9 cellular contexts compared by ENCODE assay signal in genomic region chr1:32871364-32872188, GRCh38. TPM values are rescaled to one million over a fixed set of nuclear protein-coding genes. Genes with fewer than 3 reads are reported as not detected.
DNase-seq lines count a peak whose midpoint lies in the region; ATAC-seq and TF ChIP-seq lines count a peak whose summit lies in the region.
"Had no signal": no experiment of that assay in that cellular context is flagged by ENCODE, and none has a peak within 500 bp of the region (broad histone marks: within the 10 kb centered on the region; RNA-seq: fewer than 3 reads in every experiment).

No MANE protein-coding gene starts in this region.

- H3K9me3 ChIP-seq in RWPE2 (ENCODE audit: severe bottlenecking) (no peaks in the 10 kb centered on the region), heart right ventricle (no peaks in the 10 kb centered on the region)

- WGBS in heart right ventricle, 2 donors = 41 to 52% methylated on average over 13 of the region's 13 CpGs

- DNase-seq in GM03348 (ENCODE audit: low spot score) = peak; percentile 52
- DNase-seq in RWPE2 (ENCODE audit: low spot score) = no peak
- DNase-seq in heart right ventricle = no peak
- no peak for DNase-seq in retinal pigment epithelial cell (ENCODE audit: low read depth)
- no peak for DNase-seq in GM19240 (ENCODE audit: insufficient read length, low spot score)
- DNase-seq in D341Med (ENCODE audit: low spot score) = no peak
- no peak for DNase-seq in GM19238 (ENCODE audit: insufficient read length, low spot score)
- DNase-seq: T-helper 9 cell had no signal

- no peak overlapping the region for H3K4me3 ChIP-seq in RWPE2 (ENCODE audit: severe bottlenecking)
- peak overlapping the region; percentile 18 to 61 (median 52) for H3K4me3 ChIP-seq in heart right ventricle
- H3K4me3 ChIP-seq in retinal pigment epithelial cell (ENCODE audit: low read length) = peak overlapping the region; percentile 45

- H3K4me1 ChIP-seq in RWPE2 (ENCODE audit: insufficient read depth, poor library complexity, severe bottlenecking) = no peaks in the 10 kb centered on the region
- peaks cover 4 to 38% (median 22%) of the 10 kb centered on the region in 9 donors for H3K4me1 ChIP-seq in heart right ventricle

- TF ChIP-seq CTCF in RWPE2 (IDR thresholded peaks at IDR 0.05; ENCODE audit: poor library complexity, severe bottlenecking) = no peak
- no peak for TF ChIP-seq CTCF in heart right ventricle (IDR thresholded peaks at IDR 0.05)
- no peak for TF ChIP-seq CTCF in retinal pigment epithelial cell (conservative IDR thresholded peaks at IDR 0.05; ENCODE audit: low read depth, low read length)

- H3K36me3 ChIP-seq in RWPE2 (ENCODE audit: low read depth) (no peaks in the 10 kb centered on the region), heart right ventricle (peaks cover 0 to 13% (median 0%) of the 10 kb centered on the region in 9 donors)

- intact Hi-C loops in heart right ventricle (cut with DNase I) = loop anchor here in 8 of 10 donors (2.0 to 10.0 kb wide), 7 partner anchors 47 to 357 kb away; partner anchors contain the start of genes S100PBP (in 3 of the 8), YARS1 (in 3 of the 8) and AZIN2 (in 1 of the 8)

- ATAC-seq in RWPE2 (ENCODE audit: low read depth) (peak; percentile 37), heart right ventricle (peak in 7 of 8 donors; percentile 4 to 64 (median 41)), HG03460 (IDR thresholded peaks at IDR 0.05; ENCODE audit: unreplicated experiment) (no peak)

- H3K27me3 ChIP-seq in RWPE2 (ENCODE audit: insufficient read depth, poor library complexity, severe bottlenecking) = peaks cover 19% of the 10 kb centered on the region
- H3K27me3 ChIP-seq in heart right ventricle = peaks cover 0 to 46% (median 0%) of the 10 kb centered on the region in 7 donors

- H3K27ac ChIP-seq in RWPE2 (ENCODE audit: poor library complexity, severe bottlenecking) (no peak overlapping the region), heart right ventricle (peak overlapping the region in 8 of 10 donors; percentile 28 to 72 (median 56))

RNA-seq across cellular contexts. Expression of gene FNDC5, which starts 0.9 kb away (rescaled TPM):
- total RNA-seq in heart right ventricle = 100 to 1,000 TPM in 2 of 10 donors, 10 to 100 TPM in 8; 44.7 to 130 (median 73.5) TPM
- polyA plus RNA-seq in heart right ventricle = 10 to 100 TPM; 12.4 to 75.1 TPM

RNA-seq across cellular contexts. Expression of gene HPCA, which starts 14.7 kb away (rescaled TPM):
- not detected for total RNA-seq in heart right ventricle
- polyA plus RNA-seq in heart right ventricle = not detected

RNA-seq across cellular contexts. Expression of gene TMEM54, which starts 29.6 kb away (rescaled TPM):
- 10 to 100 TPM in 7 of 10 donors, 1 to 10 TPM in 3; 4.5 to 22.5 (median 10.8) TPM for total RNA-seq in heart right ventricle
- 10 to 100 TPM in 1 of 2 donors, 1 to 10 TPM in 1; 8.4 to 18.2 TPM for polyA plus RNA-seq in heart right ventricle

RNA-seq across cellular contexts. Expression of gene S100PBP, which starts 54.1 kb away (rescaled TPM):
- total RNA-seq in heart right ventricle = 10 to 100 TPM in 8 of 10 donors, 1 to 10 TPM in 2; 9.2 to 18.0 (median 11.5) TPM
- polyA plus RNA-seq in heart right ventricle = 10 to 100 TPM in 1 of 2 donors, 1 to 10 TPM in 1; 3.7 to 19.2 TPM

RNA-seq across cellular contexts. Expression of gene YARS1, which starts 54.4 kb away (rescaled TPM):
- total RNA-seq in heart right ventricle = 10 to 100 TPM; 26.2 to 48.5 (median 31.0) TPM
- 10 to 100 TPM; 20.5 to 48.5 TPM for polyA plus RNA-seq in heart right ventricle
